In the genomic region with DNA sequence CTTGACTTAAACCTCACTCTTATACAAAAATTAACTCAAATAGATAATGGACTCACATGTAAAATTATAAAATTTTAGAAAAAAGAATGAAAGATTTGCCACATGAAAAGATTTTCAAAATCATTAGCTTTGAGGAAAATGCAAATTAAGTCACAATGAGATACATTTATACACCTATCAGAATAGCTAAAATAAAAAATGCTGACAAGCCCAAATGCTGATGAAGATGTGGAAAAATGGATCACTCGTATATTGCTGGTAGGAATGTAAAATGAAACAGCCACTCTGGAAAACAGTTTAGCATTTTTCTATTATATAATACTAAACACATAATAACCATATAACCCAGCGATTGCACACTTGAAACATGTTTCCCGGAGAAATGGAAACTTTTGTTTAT, we compare ENCODE assay signal across 8 cellular contexts.
"Had no signal": no experiment of that assay in that cellular context is flagged by ENCODE, and none has a peak within 500 bp of the region (broad histone marks: within the 10 kb centered on the region; RNA-seq: fewer than 3 reads in every experiment).

No MANE protein-coding gene starts in this region.

- FAIRE-seq: G401.6, GM12878, GM12891, GM12892, GM18507, GM19239 had no signal

- ATAC-seq: GM12878 had no signal

- H3K4me3 ChIP-seq: GM12878 had no signal

- DNase-seq: GDM1, GF-D8 had no signal
